ENCODE assay signal across 11 cellular contexts in the genomic region with DNA sequence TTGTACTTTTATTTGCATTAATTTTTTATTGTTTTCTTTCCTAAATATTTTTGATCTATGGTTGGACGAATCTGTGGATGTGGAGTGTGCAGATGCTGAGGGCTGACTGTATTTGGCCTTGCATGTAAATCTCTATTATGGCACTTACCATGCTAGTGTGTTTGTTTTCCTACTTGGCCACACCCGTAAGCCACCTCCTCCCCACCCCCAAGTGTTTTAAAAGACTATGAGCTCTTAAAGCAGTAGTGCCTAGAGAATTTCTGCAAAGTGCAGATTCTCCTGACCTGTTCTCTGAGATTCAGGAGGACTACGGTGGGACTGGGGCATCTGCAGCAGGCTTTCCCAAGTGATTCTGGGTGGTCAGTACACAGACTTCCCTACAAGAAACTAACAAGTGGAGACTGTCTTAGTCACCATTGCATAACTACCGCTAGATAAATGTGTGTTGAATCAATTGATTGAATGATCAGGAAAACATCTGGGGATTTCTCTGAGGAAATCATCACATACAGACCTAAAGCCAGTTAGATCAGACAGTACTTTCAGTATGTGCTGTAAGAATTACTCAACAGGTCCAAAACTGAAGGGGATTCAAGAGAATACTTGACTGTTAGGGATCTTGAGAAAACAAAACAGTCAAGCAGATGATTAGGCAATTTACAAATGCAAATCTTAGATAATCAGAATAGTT. TPM values are rescaled to one million over a fixed set of nuclear protein-coding genes. Genes with fewer than 3 reads are reported as not detected.
A peak's percentile ranks its signal among the peaks of the same experiment; 100 is the strongest.
DNase-seq lines count a peak whose midpoint lies in the region; ATAC-seq and TF ChIP-seq lines count a peak whose summit lies in the region.
"Had no signal": no experiment of that assay in that cellular context is flagged by ENCODE, and none has a peak within 500 bp of the region (broad histone marks: within the 10 kb centered on the region; RNA-seq: fewer than 3 reads in every experiment).

No MANE protein-coding gene starts in this region.

- H3K36me3 ChIP-seq in RWPE2 (ENCODE audit: low read depth), result no peaks in the 10 kb centered on the region

- TF ChIP-seq CTCF in RWPE2 (IDR thresholded peaks at IDR 0.05; ENCODE audit: poor library complexity, severe bottlenecking) (no peak), mesothelial cell of epicardium (IDR thresholded peaks at IDR 0.05; ENCODE audit: unreplicated experiment) (no peak)

- H3K4me3 Mint-ChIP-seq in mesothelial cell of epicardium, result no peak overlapping the region

- H3K27ac ChIP-seq in RWPE2 (ENCODE audit: poor library complexity, severe bottlenecking), result no peak overlapping the region

- H3K9me3 Mint-ChIP-seq in mesothelial cell of epicardium, result no peaks in the 10 kb centered on the region

- peaks cover 4% of the 10 kb centered on the region for H3K4me1 ChIP-seq in RWPE2 (ENCODE audit: insufficient read depth, poor library complexity, severe bottlenecking)

- no peak overlapping the region for H3K4me3 ChIP-seq in RWPE2 (ENCODE audit: severe bottlenecking)

- DNase-seq in AG20443 (ENCODE audit: low spot score) (peak; percentile 29), RWPE2 (ENCODE audit: low spot score) (no peak), fibroblast of the conjunctiva (ENCODE audit: low read depth) (peak; percentile 21), mesothelial cell of epicardium (ENCODE audit: low spot score in 2 of 2, unreplicated experiment in 2 of 2) (no peak), ecto neural progenitor cell (ENCODE audit: low spot score) (no peak), COLO668 (lab: John Stamatoyannopoulos, UW; ENCODE audit: unreplicated experiment) (no peak), anterior cingulate cortex (lab: John Stamatoyannopoulos, UW) (no peak)
- DNase-seq: activated gamma-delta T cell; effector memory CD4-positive, alpha-beta T cell; NCI-H187 treated with DMSO at 0.1 percent for 48 hours had no signal

- H3K27me3 Mint-ChIP-seq in mesothelial cell of epicardium (ENCODE audit: low read depth), result no peaks in the 10 kb centered on the region

- H3K27ac Mint-ChIP-seq in mesothelial cell of epicardium, result no peak overlapping the region

- no peaks in the 10 kb centered on the region for H3K36me3 Mint-ChIP-seq in mesothelial cell of epicardium

- H3K4me1 Mint-ChIP-seq in mesothelial cell of epicardium, result peaks cover 6% of the 10 kb centered on the region

- ATAC-seq in GM18867 (IDR thresholded peaks at IDR 0.05; ENCODE audit: unreplicated experiment) (peak; percentile 22), RWPE2 (ENCODE audit: low read depth) (peak; percentile 40)

- no peaks in the 10 kb centered on the region for H3K9me3 ChIP-seq in RWPE2 (ENCODE audit: severe bottlenecking)

- no peaks in the 10 kb centered on the region for H3K27me3 ChIP-seq in RWPE2 (ENCODE audit: insufficient read depth, poor library complexity, severe bottlenecking)

RNA-seq across cellular contexts. Expression of gene TIPARP, which starts 6.2 kb away (rescaled TPM):
- 25.6 to 28.5 TPM (median 27.2 TPM) in 3 replicates for total RNA-seq in mesothelial cell of epicardium

Comparison
In these comparisons a context has a peak if more than half of its experiments do, and no peak if none do; other contexts are left out.
1. DNase-seq: peak in AG20443 (single experiment) and fibroblast of the conjunctiva (single experiment); none in RWPE2 (single experiment), mesothelial cell of epicardium (0 of 2), ecto neural progenitor cell (single experiment), COLO668 (single experiment) and anterior cingulate cortex (0 of 58).